In the genomic region with DNA sequence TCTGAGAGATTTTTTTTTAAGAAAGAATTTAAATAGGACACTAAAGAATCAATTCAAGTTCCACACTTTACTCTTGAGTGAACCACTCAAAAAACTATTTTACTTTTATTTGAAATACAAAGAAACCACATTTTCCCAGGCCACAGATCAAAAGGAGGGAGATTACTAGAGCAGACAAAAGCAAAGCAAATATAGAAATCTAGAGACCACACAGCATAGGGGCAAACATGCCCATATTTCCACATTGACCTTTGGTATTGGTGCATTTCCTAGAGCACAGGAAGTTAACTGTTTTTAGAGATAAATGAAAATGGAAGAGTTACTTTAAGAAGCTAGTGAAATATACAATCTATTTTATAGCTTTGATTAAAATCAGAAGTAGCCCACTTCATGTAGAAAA, we compare ENCODE assay signal across 16 cellular contexts.
"Had no signal": no experiment of that assay in that cellular context is flagged by ENCODE, and none has a peak within 500 bp of the region (broad histone marks: within the 10 kb centered on the region; RNA-seq: fewer than 3 reads in every experiment).

No MANE protein-coding gene starts in this region.

- H3K27me3 Mint-ChIP-seq: naive thymus-derived CD4-positive, alpha-beta T cell had no signal

- H3K9me3 Mint-ChIP-seq: naive thymus-derived CD4-positive, alpha-beta T cell; neural crest cell had no signal

- DNase-seq: effector memory CD4-positive, alpha-beta T cell; heart left ventricle; hippocampal formation; kidney glomerular epithelial cell; mammary epithelial cell; naive thymus-derived CD4-positive, alpha-beta T cell; posterior cingulate gyrus; sigmoid colon; stimulated activated CD4-positive, alpha-beta T cell treated with anti-CD3 and anti-CD28 coated beads, Interleukin-2, amount 100 ng/mL, for 24 hours; stimulated activated CD4-positive, alpha-beta T cell treated with anti-CD3 and anti-CD28 coated beads, Interleukin-4, amount 100 ng/mL, for 4 hours; stimulated activated naive CD4-positive, alpha-beta T cell; stomach; substantia nigra; transverse colon had no signal

- H3K4me3 Mint-ChIP-seq: naive thymus-derived CD4-positive, alpha-beta T cell; neural crest cell had no signal

- ATAC-seq: esophagus mucosa; heart left ventricle; naive thymus-derived CD4-positive, alpha-beta T cell had no signal

- H3K4me1 Mint-ChIP-seq: neural crest cell had no signal
